14 cellular contexts compared by ENCODE assay signal in the genomic region with DNA sequence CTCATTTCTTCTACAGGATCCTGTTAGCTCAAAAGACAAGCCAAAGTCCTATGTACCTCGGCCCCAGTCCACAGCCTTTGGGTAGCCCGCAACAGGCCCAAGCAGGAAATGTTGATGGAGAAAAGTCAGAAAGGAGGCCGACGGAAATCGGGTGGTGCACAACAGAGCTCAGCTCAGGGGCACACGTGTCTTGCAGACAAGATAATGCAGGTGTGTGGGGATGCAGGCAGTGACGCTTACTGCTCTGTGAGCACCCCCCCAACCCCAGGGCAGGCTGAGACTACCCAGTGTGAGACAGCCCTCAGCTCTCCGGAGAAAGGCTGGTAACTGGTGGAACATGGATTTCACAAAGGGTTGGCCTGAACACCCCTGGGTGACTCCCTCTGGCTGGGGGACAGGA. TPM values are rescaled to one million over a fixed set of nuclear protein-coding genes. Genes with fewer than 3 reads are reported as not detected.
DNase-seq lines count a peak whose midpoint lies in the region; ATAC-seq and TF ChIP-seq lines count a peak whose summit lies in the region.
"Had no signal": no experiment of that assay in that cellular context is flagged by ENCODE, and none has a peak within 500 bp of the region (broad histone marks: within the 10 kb centered on the region; RNA-seq: fewer than 3 reads in every experiment).

No MANE protein-coding gene starts in this region.

- peaks cover 26% of the 10 kb centered on the region for H3K27me3 Mint-ChIP-seq in IgD-negative memory B cell
- peaks cover 46% of the 10 kb centered on the region for H3K27me3 Mint-ChIP-seq in T-helper 17 cell
- peaks cover 9% of the 10 kb centered on the region for H3K27me3 Mint-ChIP-seq in memory B cell
- peaks cover 31 to 46% of the 10 kb centered on the region in 2 donors for H3K27me3 Mint-ChIP-seq in stimulated activated naive B cell treated with anti-CD40 and anti-IgM and Interleukin-4, amounts not matched to agents 10 μg/mL and 1 μg/mL and 100 μg/mL, for 72 hours

- no peak for TF ChIP-seq CTCF in GM10248 (IDR thresholded peaks at IDR 0.05; ENCODE audit: control extremely low read depth, extremely low read depth, low read depth, missing control alignments)

- peak overlapping the region; percentile 23 to 59 (median 57) for H3K27ac Mint-ChIP-seq in IgD-negative memory B cell
- peak overlapping the region; percentile 4 for H3K27ac Mint-ChIP-seq in T-helper 17 cell
- H3K27ac Mint-ChIP-seq in memory B cell = peak overlapping the region; percentile 70
- peak overlapping the region; percentile 6 for H3K27ac Mint-ChIP-seq in stimulated activated naive B cell treated with anti-CD40 and anti-IgM and Interleukin-4, amounts not matched to agents 10 μg/mL and 1 μg/mL and 100 μg/mL, for 72 hours

- no peaks in the 10 kb centered on the region for H3K9me3 Mint-ChIP-seq in IgD-negative memory B cell
- no peaks in the 10 kb centered on the region for H3K9me3 Mint-ChIP-seq in memory B cell
- H3K9me3 Mint-ChIP-seq in stimulated activated naive B cell treated with anti-CD40 and anti-IgM and Interleukin-4, amounts not matched to agents 10 μg/mL and 1 μg/mL and 100 μg/mL, for 72 hours = no peaks in the 10 kb centered on the region

- no peak for DNase-seq in T-helper 17 cell
- DNase-seq in memory B cell (ENCODE audit: low spot score in 2 of 2) = no peak
- no peak for DNase-seq in stimulated activated naive B cell treated with anti-CD40 and anti-IgM and Interleukin-4, amounts not matched to agents 10 μg/mL and 1 μg/mL and 100 μg/mL, for 72 hours
- no peak for DNase-seq in NCI-H187 treated with DMSO at 0.1 percent for 48 hours (lab: John Stamatoyannopoulos, UW)
- no peak for DNase-seq in globus pallidus (ENCODE audit: low spot score)
- DNase-seq in GM10248 (ENCODE audit: extremely low spot score) = no peak
- DNase-seq: ACHN; CD4-positive, CD25-positive, alpha-beta regulatory T cell; DMS79; KBM-7 had no signal

- H3K4me1 Mint-ChIP-seq in IgD-negative memory B cell = peaks cover 0 to 6% (median 3%) of the 10 kb centered on the region in 3 donors
- peaks cover 14% of the 10 kb centered on the region for H3K4me1 Mint-ChIP-seq in T-helper 17 cell
- peaks cover 18% of the 10 kb centered on the region for H3K4me1 Mint-ChIP-seq in memory B cell
- peaks cover 24 to 40% of the 10 kb centered on the region in 2 donors for H3K4me1 Mint-ChIP-seq in stimulated activated naive B cell treated with anti-CD40 and anti-IgM and Interleukin-4, amounts not matched to agents 10 μg/mL and 1 μg/mL and 100 μg/mL, for 72 hours

- no peaks in the 10 kb centered on the region for H3K36me3 Mint-ChIP-seq in IgD-negative memory B cell
- H3K36me3 Mint-ChIP-seq in T-helper 17 cell (ENCODE audit: low read depth) = peaks cover 5% of the 10 kb centered on the region
- H3K36me3 Mint-ChIP-seq in memory B cell = no peaks in the 10 kb centered on the region
- peaks cover under 1 to 6% of the 10 kb centered on the region in 2 donors for H3K36me3 Mint-ChIP-seq in stimulated activated naive B cell treated with anti-CD40 and anti-IgM and Interleukin-4, amounts not matched to agents 10 μg/mL and 1 μg/mL and 100 μg/mL, for 72 hours
- H3K36me3 Mint-ChIP-seq: CD4-positive, CD25-positive, alpha-beta regulatory T cell had no signal

- H3K4me3 Mint-ChIP-seq in IgD-negative memory B cell (no peak overlapping the region), T-helper 17 cell (no peak overlapping the region), memory B cell (no peak overlapping the region)
- peak overlapping the region in 1 of 2 donors; percentile 8 for H3K4me3 Mint-ChIP-seq in stimulated activated naive B cell treated with anti-CD40 and anti-IgM and Interleukin-4, amounts not matched to agents 10 μg/mL and 1 μg/mL and 100 μg/mL, for 72 hours
- H3K4me3 Mint-ChIP-seq: CD4-positive, CD25-positive, alpha-beta regulatory T cell had no signal

- CTCF ChIA-PET in GM10248 (lab: Yijun Ruan, JAX) = interaction anchor here (1.0 to 9.2 kb wide), 6 partner anchors 9 to 208 kb away, joined by 3 to 117 read pairs (median 4); no protein-coding TSS in a partner anchor

- POLR2A ChIA-PET in GM10248 (lab: Yijun Ruan, JAX) = no interaction called here

- ATAC-seq in T-helper 17 cell (no peak), memory B cell (ENCODE audit: low read depth) (no peak)
- no peak for ATAC-seq in stimulated activated naive B cell treated with anti-CD40 and anti-IgM and Interleukin-4, amounts not matched to agents 10 μg/mL and 1 μg/mL and 100 μg/mL, for 72 hours (replicated peaks)

- H3K9me3 ChIP-seq in T-helper 17 cell (ENCODE audit: control insufficient read depth, low read length, poor library complexity, severe bottlenecking) = no peaks in the 10 kb centered on the region
- H3K9me3 ChIP-seq: BLaER1 treated with 17β-estradiol and CSF1 and Interleukin-3, amounts not matched to agents 10 nM and 100 nM; HAP-1 had no signal

RNA-seq across cellular contexts. Expression of a gene that starts 4.3 kb away (rescaled TPM):
- polyA plus RNA-seq in IgD-negative memory B cell = not detected
- total RNA-seq in T-helper 17 cell = 1 to 10 TPM; 2.7 to 4.9 TPM
- total RNA-seq: G401 had no signal
- polyA plus RNA-seq: CD4-positive, CD25-positive, alpha-beta regulatory T cell had no signal

Comparison
In these comparisons a context has a peak if more than half of its experiments do, and no peak if none do; other contexts are left out.
1. H3K27ac Mint-ChIP-seq: peak in every context shown above with its lines; median percentile 70 in memory B cell; 57 in IgD-negative memory B cell; 6 in stimulated activated naive B cell treated with anti-CD40 and anti-IgM and Interleukin-4, amounts not matched to agents 10 μg/mL and 1 μg/mL and 100 μg/mL, for 72 hours; 4 in T-helper 17 cell.